In the genomic region with DNA sequence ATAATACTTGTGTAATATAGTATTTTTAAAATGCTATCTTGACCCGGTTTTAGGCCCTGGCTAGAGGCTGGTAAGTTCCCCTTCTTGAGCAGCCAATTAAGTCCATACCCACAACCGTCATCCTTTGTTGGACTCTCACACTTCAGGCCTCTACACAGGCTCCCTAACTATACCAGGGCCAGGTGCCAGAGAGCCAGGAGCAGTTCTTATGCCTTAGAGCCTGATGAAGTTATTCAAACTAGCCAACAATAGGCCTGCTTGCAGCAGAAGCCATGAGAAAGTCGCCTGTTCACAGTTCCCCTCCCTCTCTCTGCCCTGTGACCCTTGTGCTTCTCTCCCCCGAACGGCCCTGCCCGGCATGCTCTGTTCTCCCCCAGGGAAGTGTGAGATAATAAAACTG, we compare ENCODE assay signal across 19 cellular contexts.
DNase-seq lines count a peak whose midpoint lies in the region; ATAC-seq and TF ChIP-seq lines count a peak whose summit lies in the region.
"Had no signal": no experiment of that assay in that cellular context is flagged by ENCODE, and none has a peak within 500 bp of the region (broad histone marks: within the 10 kb centered on the region; RNA-seq: fewer than 3 reads in every experiment).

No MANE protein-coding gene starts in this region.

- no peaks in the 10 kb centered on the region for H3K36me3 Mint-ChIP-seq in activated naive CD8-positive, alpha-beta T cell treated with anti-CD3 and anti-CD28 coated beads for 36 hours
- H3K36me3 Mint-ChIP-seq: CD14-positive monocyte; CD4-positive, alpha-beta memory T cell had no signal

- H3K9me3 Mint-ChIP-seq in activated naive CD8-positive, alpha-beta T cell treated with anti-CD3 and anti-CD28 coated beads for 36 hours = no peaks in the 10 kb centered on the region

- peak; percentile 8 for DNase-seq in Ammon's horn (ENCODE audit: low spot score)
- peak; percentile 55 for DNase-seq in left kidney (ENCODE audit: low read depth, low spot score)
- DNase-seq in mucosa of descending colon = no peak
- DNase-seq in GF-D8 (lab: John Stamatoyannopoulos, UW) = no peak
- no peak for DNase-seq in activated naive CD8-positive, alpha-beta T cell treated with anti-CD3 and anti-CD28 coated beads for 36 hours
- DNase-seq in effector CD4-positive, alpha-beta T cell = no peak
- DNase-seq in stimulated activated CD4-positive, alpha-beta T cell treated with anti-CD3 and anti-CD28 coated beads, Interleukin-4, amount 100 ng/mL, for 24 hours = no peak
- DNase-seq: ACHN; CD4-positive, alpha-beta memory T cell; DMS153; DMS79; GDM1; GOT3; H7; HFFc6 had no signal

- peaks cover 7% of the 10 kb centered on the region for H3K27me3 Mint-ChIP-seq in activated naive CD8-positive, alpha-beta T cell treated with anti-CD3 and anti-CD28 coated beads for 36 hours

- no peaks in the 10 kb centered on the region for H3K36me3 ChIP-seq in mucosa of descending colon (ENCODE audit: low read depth)

- TF ChIP-seq CTCF in C4-2B (conservative IDR thresholded peaks at IDR 0.05) (no peak), mucosa of descending colon (IDR thresholded peaks at IDR 0.05) (no peak)

- no peak overlapping the region for H3K4me3 Mint-ChIP-seq in activated naive CD8-positive, alpha-beta T cell treated with anti-CD3 and anti-CD28 coated beads for 36 hours
- H3K4me3 Mint-ChIP-seq: CD14-positive monocyte; CD4-positive, alpha-beta memory T cell; HFFc6 had no signal

- peak; percentile 82 for ATAC-seq in mucosa of descending colon
- ATAC-seq: HCT116 had no signal

- no peak overlapping the region for H3K27ac Mint-ChIP-seq in activated naive CD8-positive, alpha-beta T cell treated with anti-CD3 and anti-CD28 coated beads for 36 hours
- H3K27ac Mint-ChIP-seq: CD14-positive monocyte; CD4-positive, alpha-beta memory T cell; HFFc6 had no signal

- H3K4me1 ChIP-seq in mucosa of descending colon (ENCODE audit: low read depth) = no peaks in the 10 kb centered on the region

- intact Hi-C loops in mucosa of descending colon (cut with DNase I, micrococcal nuclease) = no loop called here

- H3K9me3 ChIP-seq in mucosa of descending colon = no peaks in the 10 kb centered on the region

- H3K27ac ChIP-seq in C4-2B = peak overlapping the region; percentile 21; the same call in 1 of the 2 replicates
- H3K27ac ChIP-seq: HL-60 had no signal

- H3K4me3 ChIP-seq in mucosa of descending colon = no peak overlapping the region

- H3K4me1 Mint-ChIP-seq in activated naive CD8-positive, alpha-beta T cell treated with anti-CD3 and anti-CD28 coated beads for 36 hours = no peaks in the 10 kb centered on the region
- H3K4me1 Mint-ChIP-seq: CD14-positive monocyte; CD4-positive, alpha-beta memory T cell had no signal

Comparison
In these comparisons a context has a peak if more than half of its experiments do, and no peak if none do; other contexts are left out.
1. DNase-seq: peak in Ammon's horn (single experiment) and left kidney (single experiment); none in mucosa of descending colon (0 of 3), GF-D8 (single experiment), activated naive CD8-positive, alpha-beta T cell treated with anti-CD3 and anti-CD28 coated beads for 36 hours (single experiment), effector CD4-positive, alpha-beta T cell (single experiment) and stimulated activated CD4-positive, alpha-beta T cell treated with anti-CD3 and anti-CD28 coated beads, Interleukin-4, amount 100 ng/mL, for 24 hours (single experiment).